In genomic region chr12:120996133-120996746, GRCh38 we compare ENCODE assay signal across 1 cellular context.
TF ChIP-seq lines count a peak whose summit lies in the region.

No MANE protein-coding gene starts in this region.

TF ChIP-seq in HepG2, 621 proteins besides CTCF, POLR2A, EP300 and RAD21:
- TF ChIP-seq ZNF10 (CRISPR knock-in tag; IDR thresholded peaks at IDR 0.05; ENCODE audit: borderline replicate concordance, low read depth) (no peak), LCORL (IDR thresholded peaks at IDR 0.05) (no peak), LCORL (CRISPR knock-in tag; IDR thresholded peaks at IDR 0.05) (no peak), AGO2 (optimal IDR thresholded peaks at IDR 0.05; ENCODE audit: low read depth, low read length) (peak; percentile 59), ARID5B (CRISPR knock-in tag; IDR thresholded peaks at IDR 0.05) (no peak), RBM22 (optimal IDR thresholded peaks at IDR 0.05; ENCODE audit: low read length) (peak; percentile 46), UBTF (CRISPR knock-in tag; IDR thresholded peaks at IDR 0.05) (no peak), POLR2AphosphoS2 (IDR thresholded peaks at IDR 0.05; ENCODE audit: low read depth, low read length) (peak; percentile 27; the same call in 1 of the 2 replicates)
TF ChIP-seq in HepG2: peak in this region for 3.
